Comparison of ENCODE assay signal across 1 cellular context in genomic region chr3:65953881-65954733, GRCh38.
TF ChIP-seq lines count a peak whose summit lies in the region.

No MANE protein-coding gene starts in this region.

TF ChIP-seq in HepG2, 621 proteins besides CTCF, POLR2A, EP300 and RAD21 (continued from another document and continues in another):
- TF ChIP-seq CSRNP1 (CRISPR knock-in tag; IDR thresholded peaks at IDR 0.05) (no peak), HMG20A (CRISPR knock-in tag; IDR thresholded peaks at IDR 0.05; ENCODE audit: borderline replicate concordance) (no peak), ZNF138 (CRISPR knock-in tag; IDR thresholded peaks at IDR 0.05; ENCODE audit: low read depth) (no peak), ZNF441 (CRISPR knock-in tag; IDR thresholded peaks at IDR 0.05; ENCODE audit: borderline replicate concordance) (no peak), KLF12 (CRISPR knock-in tag; IDR thresholded peaks at IDR 0.05; ENCODE audit: borderline replicate concordance) (0 out of 2 replicates have a peak, but pooled peaks have one; percentile 34), SP4 (CRISPR knock-in tag; IDR thresholded peaks at IDR 0.05) (no peak), DDIT3 (CRISPR knock-in tag; IDR thresholded peaks at IDR 0.05) (no peak), SMYD3 (CRISPR knock-in tag; IDR thresholded peaks at IDR 0.05) (no peak), MAFK (conservative IDR thresholded peaks at IDR 0.05 in 1 of 2, IDR thresholded peaks at IDR 0.05 in 1 of 2; ENCODE audit: low read length in 2 of 2) (no peak), ZNF431 (CRISPR knock-in tag; IDR thresholded peaks at IDR 0.05; ENCODE audit: borderline replicate concordance, low read depth) (no peak), MAFF (IDR thresholded peaks at IDR 0.05; ENCODE audit: low read depth, low read length) (no peak), ZKSCAN1 (IDR thresholded peaks at IDR 0.05; ENCODE audit: low read length) (no peak), ZNF543 (CRISPR knock-in tag; IDR thresholded peaks at IDR 0.05) (peak; percentile 59; the same call in 1 of the 2 replicates), PHB2 (IDR thresholded peaks at IDR 0.05; ENCODE audit: partially characterized antibody) (no peak), PTBP1 (IDR thresholded peaks at IDR 0.05; ENCODE audit: low read depth, low read length, poor library complexity, severe bottlenecking) (no peak), ZNF329 (CRISPR knock-in tag; IDR thresholded peaks at IDR 0.05; ENCODE audit: low read depth) (no peak), ZNF780A (CRISPR knock-in tag; IDR thresholded peaks at IDR 0.05) (no peak), ARID2 (CRISPR knock-in tag; IDR thresholded peaks at IDR 0.05; ENCODE audit: borderline replicate concordance) (0 out of 2 replicates have a peak, but pooled peaks have one; percentile 42), MED13 (CRISPR knock-in tag; IDR thresholded peaks at IDR 0.05) (no peak), POLR2AphosphoS2 (IDR thresholded peaks at IDR 0.05; ENCODE audit: low read depth, low read length) (no peak), ZNF792 (CRISPR knock-in tag; IDR thresholded peaks at IDR 0.05) (no peak), NONO (IDR thresholded peaks at IDR 0.05) (no peak), NONO (CRISPR knock-in tag; conservative IDR thresholded peaks at IDR 0.05) (no peak), ETV6 (CRISPR knock-in tag; conservative IDR thresholded peaks at IDR 0.05) (no peak), ZNF660 (CRISPR knock-in tag; IDR thresholded peaks at IDR 0.05; ENCODE audit: borderline replicate concordance, low read depth) (no peak), ZNF251 (CRISPR knock-in tag; IDR thresholded peaks at IDR 0.05) (no peak), SETDB1 (CRISPR knock-in tag; IDR thresholded peaks at IDR 0.05; ENCODE audit: borderline replicate concordance) (no peak), ZNF512 (CRISPR knock-in tag; IDR thresholded peaks at IDR 0.05) (no peak), NFATC3 (CRISPR knock-in tag; IDR thresholded peaks at IDR 0.05) (no peak), MXI1 (IDR thresholded peaks at IDR 0.05; ENCODE audit: borderline replicate concordance, low read depth, low read length) (no peak), ELF3 (CRISPR knock-in tag; IDR thresholded peaks at IDR 0.05) (peak; percentile 84), KDM5A (IDR thresholded peaks at IDR 0.05; ENCODE audit: borderline replicate concordance, low read length) (no peak), RBM39 (IDR thresholded peaks at IDR 0.05; ENCODE audit: low read depth, low read length, poor library complexity, severe bottlenecking) (no peak), MTF2 (CRISPR knock-in tag; IDR thresholded peaks at IDR 0.05; ENCODE audit: borderline replicate concordance) (no peak), SOX5 (CRISPR knock-in tag; IDR thresholded peaks at IDR 0.05; ENCODE audit: borderline replicate concordance) (peak; percentile 53; the same call in 1 of the 2 replicates), ZNF567 (CRISPR knock-in tag; IDR thresholded peaks at IDR 0.05; ENCODE audit: borderline replicate concordance) (no peak), HDAC1 (CRISPR knock-in tag; IDR thresholded peaks at IDR 0.05) (no peak; the same call in 1 of the 2 replicates), RORA (CRISPR knock-in tag; IDR thresholded peaks at IDR 0.05) (no peak), ZNF773 (CRISPR knock-in tag; IDR thresholded peaks at IDR 0.05; ENCODE audit: borderline replicate concordance) (no peak), ZNF747 (CRISPR knock-in tag; IDR thresholded peaks at IDR 0.05; ENCODE audit: borderline replicate concordance) (peak; percentile 39; the same call in 1 of the 2 replicates), SRSF1 (optimal IDR thresholded peaks at IDR 0.05; ENCODE audit: low read depth, low read length) (no peak), GATA4 (IDR thresholded peaks at IDR 0.05; ENCODE audit: borderline replicate concordance, low read depth) (no peak; the same call in 1 of the 2 replicates), PPARG (CRISPR knock-in tag; conservative IDR thresholded peaks at IDR 0.05) (peak; percentile 45; the same call in 1 of the 2 replicates)
- TF ChIP-seq, protein P1, sequence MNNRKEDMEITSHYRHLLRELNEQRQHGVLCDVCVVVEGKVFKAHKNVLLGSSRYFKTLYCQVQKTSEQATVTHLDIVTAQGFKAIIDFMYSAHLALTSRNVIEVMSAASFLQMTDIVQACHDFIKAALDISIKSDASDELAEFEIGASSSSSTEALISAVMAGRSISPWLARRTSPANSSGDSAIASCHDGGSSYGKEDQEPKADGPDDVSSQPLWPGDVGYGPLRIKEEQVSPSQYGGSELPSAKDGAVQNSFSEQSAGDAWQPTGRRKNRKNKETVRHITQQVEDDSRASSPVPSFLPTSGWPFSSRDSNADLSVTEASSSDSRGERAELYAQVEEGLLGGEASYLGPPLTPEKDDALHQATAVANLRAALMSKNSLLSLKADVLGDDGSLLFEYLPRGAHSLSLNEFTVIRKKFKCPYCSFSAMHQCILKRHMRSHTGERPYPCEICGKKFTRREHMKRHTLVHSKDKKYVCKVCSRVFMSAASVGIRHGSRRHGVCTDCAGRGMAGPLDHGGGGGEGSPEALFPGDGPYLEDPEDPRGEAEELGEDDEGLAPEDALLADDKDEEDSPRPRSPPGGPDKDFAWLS (CRISPR knock-in tag; IDR thresholded peaks at IDR 0.05; ENCODE audit: borderline replicate concordance): no peak
- TF ChIP-seq, protein P2, sequence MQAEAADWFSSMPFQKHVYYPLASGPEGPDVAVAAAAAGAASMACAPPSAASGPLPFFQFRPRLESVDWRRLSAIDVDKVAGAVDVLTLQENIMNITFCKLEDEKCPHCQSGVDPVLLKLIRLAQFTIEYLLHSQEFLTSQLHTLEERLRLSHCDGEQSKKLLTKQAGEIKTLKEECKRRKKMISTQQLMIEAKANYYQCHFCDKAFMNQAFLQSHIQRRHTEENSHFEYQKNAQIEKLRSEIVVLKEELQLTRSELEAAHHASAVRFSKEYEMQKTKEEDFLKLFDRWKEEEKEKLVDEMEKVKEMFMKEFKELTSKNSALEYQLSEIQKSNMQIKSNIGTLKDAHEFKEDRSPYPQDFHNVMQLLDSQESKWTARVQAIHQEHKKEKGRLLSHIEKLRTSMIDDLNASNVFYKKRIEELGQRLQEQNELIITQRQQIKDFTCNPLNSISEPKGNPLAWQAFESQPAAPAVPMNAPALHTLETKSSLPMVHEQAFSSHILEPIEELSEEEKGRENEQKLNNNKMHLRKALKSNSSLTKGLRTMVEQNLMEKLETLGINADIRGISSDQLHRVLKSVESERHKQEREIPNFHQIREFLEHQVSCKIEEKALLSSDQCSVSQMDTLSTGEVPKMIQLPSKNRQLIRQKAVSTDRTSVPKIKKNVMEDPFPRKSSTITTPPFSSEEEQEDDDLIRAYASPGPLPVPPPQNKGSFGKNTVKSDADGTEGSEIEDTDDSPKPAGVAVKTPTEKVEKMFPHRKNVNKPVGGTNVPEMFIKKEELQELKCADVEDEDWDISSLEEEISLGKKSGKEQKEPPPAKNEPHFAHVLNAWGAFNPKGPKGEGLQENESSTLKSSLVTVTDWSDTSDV (CRISPR knock-in tag; IDR thresholded peaks at IDR 0.05): no peak
- TF ChIP-seq, protein P3, sequence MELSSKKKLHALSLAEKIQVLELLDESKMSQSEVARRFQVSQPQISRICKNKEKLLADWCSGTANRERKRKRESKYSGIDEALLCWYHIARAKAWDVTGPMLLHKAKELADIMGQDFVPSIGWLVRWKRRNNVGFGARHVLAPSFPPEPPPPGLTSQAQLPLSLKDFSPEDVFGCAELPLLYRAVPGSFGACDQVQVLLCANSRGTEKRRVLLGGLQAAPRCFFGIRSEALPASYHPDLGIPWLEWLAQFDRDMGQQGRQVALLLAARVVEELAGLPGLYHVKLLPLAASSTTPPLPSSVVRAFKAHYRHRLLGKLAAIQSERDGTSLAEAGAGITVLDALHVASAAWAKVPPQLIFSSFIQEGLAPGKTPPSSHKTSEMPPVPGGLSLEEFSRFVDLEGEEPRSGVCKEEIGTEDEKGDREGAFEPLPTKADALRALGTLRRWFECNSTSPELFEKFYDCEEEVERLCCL (CRISPR knock-in tag; IDR thresholded peaks at IDR 0.05; ENCODE audit: borderline replicate concordance): no peak
- TF ChIP-seq, protein P4, sequence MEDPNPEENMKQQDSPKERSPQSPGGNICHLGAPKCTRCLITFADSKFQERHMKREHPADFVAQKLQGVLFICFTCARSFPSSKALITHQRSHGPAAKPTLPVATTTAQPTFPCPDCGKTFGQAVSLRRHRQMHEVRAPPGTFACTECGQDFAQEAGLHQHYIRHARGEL (CRISPR knock-in tag; IDR thresholded peaks at IDR 0.05): no peak
- TF ChIP-seq, protein P5, sequence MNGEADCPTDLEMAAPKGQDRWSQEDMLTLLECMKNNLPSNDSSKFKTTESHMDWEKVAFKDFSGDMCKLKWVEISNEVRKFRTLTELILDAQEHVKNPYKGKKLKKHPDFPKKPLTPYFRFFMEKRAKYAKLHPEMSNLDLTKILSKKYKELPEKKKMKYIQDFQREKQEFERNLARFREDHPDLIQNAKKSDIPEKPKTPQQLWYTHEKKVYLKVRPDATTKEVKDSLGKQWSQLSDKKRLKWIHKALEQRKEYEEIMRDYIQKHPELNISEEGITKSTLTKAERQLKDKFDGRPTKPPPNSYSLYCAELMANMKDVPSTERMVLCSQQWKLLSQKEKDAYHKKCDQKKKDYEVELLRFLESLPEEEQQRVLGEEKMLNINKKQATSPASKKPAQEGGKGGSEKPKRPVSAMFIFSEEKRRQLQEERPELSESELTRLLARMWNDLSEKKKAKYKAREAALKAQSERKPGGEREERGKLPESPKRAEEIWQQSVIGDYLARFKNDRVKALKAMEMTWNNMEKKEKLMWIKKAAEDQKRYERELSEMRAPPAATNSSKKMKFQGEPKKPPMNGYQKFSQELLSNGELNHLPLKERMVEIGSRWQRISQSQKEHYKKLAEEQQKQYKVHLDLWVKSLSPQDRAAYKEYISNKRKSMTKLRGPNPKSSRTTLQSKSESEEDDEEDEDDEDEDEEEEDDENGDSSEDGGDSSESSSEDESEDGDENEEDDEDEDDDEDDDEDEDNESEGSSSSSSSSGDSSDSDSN (CRISPR knock-in tag; IDR thresholded peaks at IDR 0.05): 0 out of 2 replicates have a peak, but pooled peaks have one; percentile 5
